In genomic region chrX:66728818-66729271, GRCh38 we compare ENCODE assay signal across 8 cellular contexts.
A peak's percentile ranks its signal among the peaks of the same experiment; 100 is the strongest.
DNase-seq lines count a peak whose midpoint lies in the region; ATAC-seq, FAIRE-seq and TF ChIP-seq lines count a peak whose summit lies in the region.

No MANE protein-coding gene starts in this region.

- H2BK5ac ChIP-seq in IMR-90 (ENCODE audit: low read depth, low read length, poor library complexity, severe bottlenecking): peak overlapping the region; percentile 70

- H2AK9ac ChIP-seq in IMR-90 (replicated peaks; ENCODE audit: low read depth, low read length, poor library complexity): peak overlapping the region; percentile 3

- no peaks in the 10 kb centered on the region for H3K36me3 Mint-ChIP-seq in brain

- peak; percentile 69 for TF ChIP-seq RAD21 in IMR-90 (IDR thresholded peaks at IDR 0.05; ENCODE audit: low read length)

- ATAC-seq in GM19452 (IDR thresholded peaks at IDR 0.05; ENCODE audit: unreplicated experiment) (peak; percentile 82), IMR-90 (ENCODE audit: low read depth) (peak; percentile 91)

- BruUV-seq in IMR-90 (replicated peaks; lab: Mats Ljungman, UMichigan): no TSS peak

- H3K9ac ChIP-seq in IMR-90 (ENCODE audit: low read depth, low read length): peak overlapping the region; percentile 15; the same call in 1 of the 2 replicates

- TF ChIP-seq CTCF in IMR-90 (conservative IDR thresholded peaks at IDR 0.05; ENCODE audit: low read depth, low read length): peak; percentile 53
- peak; percentile 71 to 82 for TF ChIP-seq CTCF in brain (conservative IDR thresholded peaks at IDR 0.05)

- peak overlapping the region; percentile 96 for H3K18ac ChIP-seq in IMR-90 (ENCODE audit: low read depth, low read length)

- H3K27me3 Mint-ChIP-seq in brain: peaks cover 3% of the 10 kb centered on the region

- H3K4me3 Mint-ChIP-seq in brain: peak overlapping the region; percentile 89 to 94 (median 92)

- H4K20me1 ChIP-seq in IMR-90 (ENCODE audit: insufficient read depth, low read length): no peaks in the 10 kb centered on the region

- in situ Hi-C loops in IMR-90 (cut with MboI; ENCODE audit: low sequenced_read_pairs): loop anchor here (10.0 kb wide), 1 partner anchor 1144 kb away; no protein-coding TSS in a partner anchor

- H4K91ac ChIP-seq in IMR-90 (ENCODE audit: insufficient read depth, low read depth, low read length): no peak overlapping the region

- CTCF ChIA-PET in IMR-90 (lab: Yijun Ruan, JAX): interaction anchor here (0.5 to 1.5 kb wide), 13 partner anchors 8 to 1237 kb away, joined by 3 to 11 read pairs (median 3); no protein-coding TSS in a partner anchor

- H3K36me3 ChIP-seq in IMR-90 (ENCODE audit: control insufficient read depth, insufficient read depth, low read length) (no peaks in the 10 kb centered on the region), small intestine (ENCODE audit: control insufficient read depth in 2 of 2, insufficient read depth in 2 of 2, low read length in 2 of 2) (no peaks in the 10 kb centered on the region)

- H2BK15ac ChIP-seq in IMR-90 (ENCODE audit: low read depth, low read length): no peak overlapping the region

- intact Hi-C loops in IMR-90 (cut with micrococcal nuclease): loop anchor here (2.0 kb wide), 1 partner anchor 528 kb away; no protein-coding TSS in a partner anchor

- H3K27ac Mint-ChIP-seq in brain: peak overlapping the region; percentile 66 to 97 (median 92)

- no peaks in the 10 kb centered on the region for H3K4me1 Mint-ChIP-seq in brain

- no peak for TF ChIP-seq POLR2A in IMR-90 (IDR thresholded peaks at IDR 0.05; ENCODE audit: low read depth, low read length)

- H3K4me2 ChIP-seq in IMR-90 (ENCODE audit: low read depth, low read length): peak overlapping the region; percentile 69

- H3K4me1 ChIP-seq in IMR-90 (ENCODE audit: control insufficient read depth, insufficient read depth, low read length) (no peaks in the 10 kb centered on the region), small intestine (ENCODE audit: control insufficient read depth in 2 of 2, insufficient read depth in 1 of 2, low read depth in 1 of 2, low read length in 1 of 2) (no peaks in the 10 kb centered on the region)

- dilution Hi-C loops in IMR-90 (cut with HindIII; ENCODE audit: low sequenced_read_pairs, unreplicated experiment): no loop called here

- H3K27ac ChIP-seq in IMR-90 (ENCODE audit: insufficient read depth, low read length): no peak overlapping the region
- H3K27ac ChIP-seq in small intestine (ENCODE audit: low read depth in 1 of 2, low read length in 1 of 2): peak overlapping the region in 1 of 2 donors; percentile 24

- peak overlapping the region; percentile 95 for H2AFZ ChIP-seq in IMR-90 (replicated peaks; ENCODE audit: low read length, poor library complexity)

- POLR2A ChIA-PET in IMR-90 (lab: Charles Lee; ENCODE audit: unreplicated experiment): no interaction called here

- no peak overlapping the region for H3K14ac ChIP-seq in IMR-90 (replicated peaks; ENCODE audit: low read depth, low read length)

- DNase-seq in CMK (ENCODE audit: low read depth) (peak; percentile 3), IMR-90 (peak; percentile 59), T-helper 9 cell (peak; percentile 31), iPS-NIHi7 (ENCODE audit: extremely low spot score) (peak; percentile 50), small intestine (peak; percentile 9), NCI-H2029 (lab: John Stamatoyannopoulos, UW) (no peak)

- no peak overlapping the region for H3K23ac ChIP-seq in IMR-90 (ENCODE audit: low read depth, low read length)

- no peaks in the 10 kb centered on the region for H3K9me1 ChIP-seq in IMR-90 (ENCODE audit: insufficient read depth, low read length)

- H2BK20ac ChIP-seq in IMR-90 (ENCODE audit: low read depth, low read length): peak overlapping the region; percentile 67

- H3K4me3 ChIP-seq in IMR-90 (ENCODE audit: insufficient read depth, low read depth, low read length) (peak overlapping the region; percentile 97), small intestine (ENCODE audit: low read depth in 1 of 2, low read length in 2 of 2) (no peak overlapping the region)

- peak overlapping the region in 1 of 2 experiments; percentile 83; a peak in 2 of 4 replicates for H4K8ac ChIP-seq in IMR-90 (ENCODE audit: low read depth in 2 of 2, low read length in 2 of 2)

- peak overlapping the region; percentile 60; the same call in 1 of the 2 replicates for H3K4ac ChIP-seq in IMR-90 (ENCODE audit: low read depth, low read length)

- no peak overlapping the region for H2AK5ac ChIP-seq in IMR-90 (ENCODE audit: low read depth, low read length)

- H3K56ac ChIP-seq in IMR-90 (ENCODE audit: extremely low read depth, insufficient read depth, low read length): no peak overlapping the region

- peak overlapping the region; percentile 70; the same call in 1 of the 2 replicates for H2BK120ac ChIP-seq in IMR-90 (ENCODE audit: low read depth, low read length)

- H4K5ac ChIP-seq in IMR-90 (ENCODE audit: low read depth, low read length): peak overlapping the region; percentile 97

- H3K79me1 ChIP-seq in IMR-90 (ENCODE audit: low read depth in 1 of 2, low read length in 2 of 2): no peaks in the 10 kb centered on the region

- H3K9me3 ChIP-seq in IMR-90 (ENCODE audit: control insufficient read depth, insufficient read depth, low read length) (no peaks in the 10 kb centered on the region), small intestine (ENCODE audit: control insufficient read depth, low read depth) (no peaks in the 10 kb centered on the region)

- FAIRE-seq in small intestine (lab: Jason Lieb, UNC): no peak

- peaks cover 0 to 3% (median 0%) of the 10 kb centered on the region in 5 experiments for H3K9me3 Mint-ChIP-seq in brain

- WGBS in IMR-90 (ENCODE audit: extremely low coverage in 2 of 2, insufficient read length in 1 of 2), 2 experiments: 40% methylated on average over 4 of the region's 21 CpGs; no CpG with 5 or more reads in 1 of the 2 experiments
- 2 to 25% (median 16%) methylated on average over 21 of the region's 21 CpGs for WGBS in small intestine, 3 donors

- H3K27me3 ChIP-seq in IMR-90 (ENCODE audit: control insufficient read depth, insufficient read depth, low read length) (no peaks in the 10 kb centered on the region), small intestine (ENCODE audit: control insufficient read depth in 2 of 2, insufficient read depth in 2 of 2, low read length in 2 of 2) (no peaks in the 10 kb centered on the region)

TF ChIP-seq in IMR-90, 13 proteins besides CTCF, POLR2A, EP300 and RAD21:
- TF ChIP-seq MXI1 (IDR thresholded peaks at IDR 0.05; ENCODE audit: borderline replicate concordance, low read depth, low read length) (no peak), SMC3 (IDR thresholded peaks at IDR 0.05; ENCODE audit: low read depth, low read length) (peak; percentile 67)
